19 cellular contexts compared by ENCODE assay signal in genomic region chr6:120122401-120122800, GRCh38.
"Had no signal": no experiment of that assay in that cellular context is flagged by ENCODE, and none has a peak within 500 bp of the region (broad histone marks: within the 10 kb centered on the region; RNA-seq: fewer than 3 reads in every experiment).

No MANE protein-coding gene starts in this region.

- H3K36me3 ChIP-seq: neutrophil, pancreas, right atrium auricular region, spleen, uterus had no signal

- H3K27ac ChIP-seq: neutrophil, pancreas, psoas muscle, right atrium auricular region, spleen, testis, uterus had no signal

- H3K9me3 ChIP-seq: neutrophil, pancreas, psoas muscle, right atrium auricular region, testis, uterus had no signal

- DNase-seq: activated CD4-positive, alpha-beta T cell treated with anti-CD3 and anti-CD28 coated beads for 1 hour; activated CD4-positive, alpha-beta T cell treated with anti-CD3 and anti-CD28 coated beads, Interleukin-2, amount 50 U/mL, for 1 hour; activated CD8-positive, alpha-beta T cell treated with anti-CD3 and anti-CD28 coated beads, Interleukin-2, amount 10 ng/mL, durations not matched to agents 7 days and 5 days; activated gamma-delta T cell treated with Interleukin-2 at 50 U/mL for 16 hours; anterior cingulate cortex; effector CD4-positive, alpha-beta T cell; erythroblast; foreskin fibroblast; left colon; pancreas; psoas muscle; spleen; stimulated activated CD4-positive, alpha-beta T cell treated with anti-CD3 and anti-CD28 coated beads, Interleukin-4, amount 100 ng/mL, for 1 hour; stimulated activated naive CD4-positive, alpha-beta T cell; testis; trophoblast cell; uterus had no signal

- H3K27me3 ChIP-seq: neutrophil, pancreas, right atrium auricular region, spleen, testis, uterus had no signal

- H3K4me1 ChIP-seq: pancreas, psoas muscle, right atrium auricular region, testis, uterus had no signal

- H3K4me3 ChIP-seq: pancreas, psoas muscle, right atrium auricular region, spleen, testis, uterus had no signal
